In genomic region chr9:17519761-17520160, GRCh38 we compare ENCODE assay signal across 17 cellular contexts. TPM values are rescaled to one million over a fixed set of nuclear protein-coding genes. Genes with fewer than 3 reads are reported as not detected.
DNase-seq lines count a peak whose midpoint lies in the region; ATAC-seq, FAIRE-seq and TF ChIP-seq lines count a peak whose summit lies in the region.
"Had no signal": no experiment of that assay in that cellular context is flagged by ENCODE, and none has a peak within 500 bp of the region (broad histone marks: within the 10 kb centered on the region; RNA-seq: fewer than 3 reads in every experiment).

No MANE protein-coding gene starts in this region.

- H3K9me3 ChIP-seq in esophagus muscularis mucosa (no peaks in the 10 kb centered on the region), neuron (ENCODE audit: low read length) (no peaks in the 10 kb centered on the region)
- H3K9me3 ChIP-seq: heart right ventricle, thyroid gland had no signal

- ATAC-seq in GM21381 (IDR thresholded peaks at IDR 0.05; ENCODE audit: unreplicated experiment) (no peak), natural killer cell (no peak), GM21423 (IDR thresholded peaks at IDR 0.05; ENCODE audit: unreplicated experiment) (no peak)
- ATAC-seq: GM12878, heart right ventricle, left cardiac atrium had no signal

- no peak overlapping the region for H3K27ac ChIP-seq in esophagus muscularis mucosa (replicated peaks in 1 of 4)
- H3K27ac ChIP-seq: C4-2B, cardiac muscle cell, heart right ventricle, thyroid gland had no signal

- H3K27me3 ChIP-seq in esophagus muscularis mucosa (no peaks in the 10 kb centered on the region), neuron (ENCODE audit: insufficient read depth, low read length) (no peaks in the 10 kb centered on the region)
- H3K27me3 ChIP-seq: cardiac muscle cell, heart right ventricle, thyroid gland had no signal

- peak overlapping the region; percentile 80 for H2AFZ ChIP-seq in neuron (ENCODE audit: low read depth, low read length)

- no peaks in the 10 kb centered on the region for H3K4me1 Mint-ChIP-seq in natural killer cell
- no peaks in the 10 kb centered on the region for H3K4me1 Mint-ChIP-seq in endothelial cell (ENCODE audit: unreplicated experiment)

- 18% methylated on average over 4 of the region's 4 CpGs for WGBS in esophagus muscularis mucosa

- no peak overlapping the region for H3K4me3 ChIP-seq in esophagus muscularis mucosa
- H3K4me3 ChIP-seq in neuron (ENCODE audit: low read length) = no peak overlapping the region
- H3K4me3 ChIP-seq: cardiac muscle cell, GM12878, heart right ventricle, thyroid gland had no signal

- TF ChIP-seq CTCF in esophagus muscularis mucosa (IDR thresholded peaks at IDR 0.05) (no peak), natural killer cell (IDR thresholded peaks at IDR 0.05) (no peak), endothelial cell (IDR thresholded peaks at IDR 0.05; ENCODE audit: unreplicated experiment) (no peak)

- TF ChIP-seq EP300 in esophagus muscularis mucosa (IDR thresholded peaks at IDR 0.05) = no peak

- H3K36me3 Mint-ChIP-seq in natural killer cell (no peaks in the 10 kb centered on the region), endothelial cell (ENCODE audit: low read depth, unreplicated experiment) (no peaks in the 10 kb centered on the region)

- H3K27me3 Mint-ChIP-seq in natural killer cell (ENCODE audit: low read depth in 2 of 2) (no peaks in the 10 kb centered on the region), endothelial cell (ENCODE audit: unreplicated experiment) (no peaks in the 10 kb centered on the region)

- H3K4me1 ChIP-seq in esophagus muscularis mucosa (peaks cover 0 to 16% (median 14%) of the 10 kb centered on the region in 4 donors), neuron (ENCODE audit: insufficient read depth, low read length) (peaks cover 31% of the 10 kb centered on the region)
- H3K4me1 ChIP-seq: heart right ventricle, thyroid gland had no signal

- H3K36me3 ChIP-seq in esophagus muscularis mucosa = no peaks in the 10 kb centered on the region
- no peaks in the 10 kb centered on the region for H3K36me3 ChIP-seq in neuron (ENCODE audit: insufficient read depth, low read length)
- H3K36me3 ChIP-seq: cardiac muscle cell, heart right ventricle, thyroid gland had no signal

- intact Hi-C loops in esophagus muscularis mucosa (cut with DNase I) = no loop called here
- intact Hi-C loops in natural killer cell (cut with micrococcal nuclease) = no loop called here

- H3K27ac Mint-ChIP-seq in natural killer cell (no peak overlapping the region), endothelial cell (ENCODE audit: unreplicated experiment) (no peak overlapping the region)

- H3K4me3 Mint-ChIP-seq in natural killer cell (no peak overlapping the region), endothelial cell (ENCODE audit: unreplicated experiment) (no peak overlapping the region)

- FAIRE-seq in H54 (lab: Jason Lieb, UNC) = peak; percentile 60
- FAIRE-seq: GM12878, HTR-8/SVneo had no signal

- DNase-seq in H54 (ENCODE audit: insufficient read length, low spot score) (no peak), OCI-M1 (lab: John Stamatoyannopoulos, UW) (peak; percentile 43), esophagus muscularis mucosa (ENCODE audit: extremely low spot score) (peak; percentile 82), natural killer cell (no peak), endothelial cell (ENCODE audit: low spot score) (no peak)
- DNase-seq: activated CD4-positive, CD25-positive, alpha-beta regulatory T cell; heart right ventricle; left cardiac atrium; thyroid gland had no signal

- H3K9me3 Mint-ChIP-seq in natural killer cell (peaks cover 3 to 10% of the 10 kb centered on the region in 2 donors), endothelial cell (ENCODE audit: unreplicated experiment) (no peaks in the 10 kb centered on the region)

- no peak for TF ChIP-seq POLR2A in H54 (IDR thresholded peaks at IDR 0.05; ENCODE audit: low read depth, low read length)
- no peak for TF ChIP-seq POLR2A in esophagus muscularis mucosa (IDR thresholded peaks at IDR 0.05; ENCODE audit: low read depth)

RNA-seq across cellular contexts. Expression of gene SH3GL2, which starts 59.1 kb away (rescaled TPM):
- total RNA-seq in esophagus muscularis mucosa = 1 to 10 TPM; 3.3 to 6.7 (median 5.2) TPM
- total RNA-seq in natural killer cell = not detected
- 1.6 TPM for total RNA-seq in endothelial cell (ENCODE audit: unreplicated experiment)
- total RNA-seq: GM12878, SK-MEL-5 had no signal

Comparison
In these comparisons a context has a peak if more than half of its experiments do, and no peak if none do; other contexts are left out.
1. DNase-seq: peak in OCI-M1 (single experiment) and esophagus muscularis mucosa (single experiment); none in H54 (single experiment), natural killer cell (single experiment) and endothelial cell (single experiment).